In genomic region chr6:137736048-137736846, GRCh38 we compare ENCODE assay signal across 9 cellular contexts.
DNase-seq lines count a peak whose midpoint lies in the region; ATAC-seq and TF ChIP-seq lines count a peak whose summit lies in the region.
"Had no signal": no experiment of that assay in that cellular context is flagged by ENCODE, and none has a peak within 500 bp of the region (broad histone marks: within the 10 kb centered on the region; RNA-seq: fewer than 3 reads in every experiment).

No MANE protein-coding gene starts in this region.

- H3K9me3 Mint-ChIP-seq in activated T-cell treated with anti-CD3 and anti-CD28 coated beads, Interleukin-2, amount 50 U/mL, for 72 hours: no peaks in the 10 kb centered on the region
- H3K9me3 Mint-ChIP-seq in HFFc6: no peaks in the 10 kb centered on the region

- H3K4me3 ChIP-seq in aorta (ENCODE audit: low read length in 2 of 2): no peak overlapping the region

- no peak overlapping the region for H3K27ac Mint-ChIP-seq in activated T-cell treated with anti-CD3 and anti-CD28 coated beads, Interleukin-2, amount 50 U/mL, for 72 hours
- no peak overlapping the region for H3K27ac Mint-ChIP-seq in HFFc6

- H3K36me3 Mint-ChIP-seq in activated T-cell treated with anti-CD3 and anti-CD28 coated beads, Interleukin-2, amount 50 U/mL, for 72 hours (ENCODE audit: insufficient read depth in 2 of 2): peaks cover 0 to 1% of the 10 kb centered on the region in 2 donors
- H3K36me3 Mint-ChIP-seq in HFFc6 (ENCODE audit: low read depth): no peaks in the 10 kb centered on the region

- intact Hi-C loops in aorta (cut with DNase I): no loop called here

- ATAC-seq in GM19397 (IDR thresholded peaks at IDR 0.05; ENCODE audit: unreplicated experiment) (peak; percentile 76), HG03139 (IDR thresholded peaks at IDR 0.05; ENCODE audit: unreplicated experiment) (peak; percentile 63), aorta (ENCODE audit: low FRiP score) (no peak)
- peak; percentile 93 to 94 for ATAC-seq in activated T-cell treated with anti-CD3 and anti-CD28 coated beads, Interleukin-2, amount 50 U/mL, for 72 hours (replicated peaks in 1 of 2)

- peak overlapping the region; percentile 29 to 62 for H3K4me3 Mint-ChIP-seq in activated T-cell treated with anti-CD3 and anti-CD28 coated beads, Interleukin-2, amount 50 U/mL, for 72 hours
- H3K4me3 Mint-ChIP-seq in HFFc6: no peak overlapping the region

- 81 to 91% methylated on average over 6 of the region's 6 CpGs for WGBS in aorta, 2 donors

- H3K36me3 ChIP-seq in aorta (ENCODE audit: control insufficient read depth in 1 of 2, insufficient read depth in 2 of 2, low read length in 1 of 2): no peaks in the 10 kb centered on the region

- DNase-seq in GM13976 (ENCODE audit: low spot score): peak; percentile 35
- DNase-seq in activated T-cell treated with anti-CD3 and anti-CD28 coated beads, Interleukin-2, amount 50 U/mL, for 72 hours: peak; percentile 26 to 30
- DNase-seq in DMS153 (lab: John Stamatoyannopoulos, UW): no peak
- no peak for DNase-seq in medulla oblongata (ENCODE audit: extremely low spot score)
- no peak for DNase-seq in aorta
- DNase-seq in HFFc6: no peak
- DNase-seq: NCI-H510A had no signal

- TF ChIP-seq CTCF in GM13976 (IDR thresholded peaks at IDR 0.05; ENCODE audit: borderline replicate concordance, control extremely low read depth, extremely low read depth, insufficient read depth, missing control alignments): no peak
- no peak for TF ChIP-seq CTCF in HFFc6 (IDR thresholded peaks at IDR 0.05)

- no peak overlapping the region for H3K27ac ChIP-seq in aorta (ENCODE audit: low read depth in 1 of 2, low read length in 2 of 2)

- no peaks in the 10 kb centered on the region for H3K27me3 ChIP-seq in aorta (ENCODE audit: control insufficient read depth in 1 of 2, insufficient read depth in 2 of 2, low read length in 1 of 2)

- H3K4me1 Mint-ChIP-seq in activated T-cell treated with anti-CD3 and anti-CD28 coated beads, Interleukin-2, amount 50 U/mL, for 72 hours (ENCODE audit: low read depth): peaks cover 39% of the 10 kb centered on the region
- H3K4me1 Mint-ChIP-seq in HFFc6 (ENCODE audit: low read depth): peaks cover 24% of the 10 kb centered on the region; the same call in 1 of the 2 replicates

- in situ Hi-C loops in GM13976 (cut with MboI; ENCODE audit: low sequenced_read_pairs, unreplicated experiment): no loop called here

- peaks cover 21% of the 10 kb centered on the region for H3K27me3 Mint-ChIP-seq in activated T-cell treated with anti-CD3 and anti-CD28 coated beads, Interleukin-2, amount 50 U/mL, for 72 hours (ENCODE audit: low read depth)
- peaks cover 3% of the 10 kb centered on the region for H3K27me3 Mint-ChIP-seq in HFFc6 (ENCODE audit: insufficient read depth)

- no peaks in the 10 kb centered on the region for H3K9me3 ChIP-seq in aorta (ENCODE audit: control insufficient read depth, low read length)

- no peaks in the 10 kb centered on the region for H3K4me1 ChIP-seq in aorta (ENCODE audit: control insufficient read depth in 1 of 2, insufficient read depth in 2 of 2, low read length in 2 of 2)

Comparison
In these comparisons a context has a peak if more than half of its experiments do, and no peak if none do; other contexts are left out.
1. DNase-seq: peak in GM13976 (single experiment) and activated T-cell treated with anti-CD3 and anti-CD28 coated beads, Interleukin-2, amount 50 U/mL, for 72 hours (2 of 2); none in DMS153 (single experiment), medulla oblongata (single experiment), aorta (0 of 2) and HFFc6 (single experiment).